Comparison of ENCODE assay signal across 12 cellular contexts in genomic region chr1:71787699-71788098, GRCh38.
A peak's percentile ranks its signal among the peaks of the same experiment; 100 is the strongest.
DNase-seq lines count a peak whose midpoint lies in the region; ATAC-seq and TF ChIP-seq lines count a peak whose summit lies in the region.
"Had no signal": no experiment of that assay in that cellular context is flagged by ENCODE, and none has a peak within 500 bp of the region (broad histone marks: within the 10 kb centered on the region; RNA-seq: fewer than 3 reads in every experiment).

No MANE protein-coding gene starts in this region.

- in situ Hi-C loops in G401 (cut with HindIII; ENCODE audit: low sequenced_read_pairs): no loop called here
- in situ Hi-C loops in astrocyte of the spinal cord (cut with HindIII; ENCODE audit: low sequenced_read_pairs): no loop called here

- no peak overlapping the region for H3K4me2 ChIP-seq in SK-N-SH
- H3K4me2 ChIP-seq: GM23338 had no signal

- POLR2A ChIA-PET in SK-N-SH (lab: Yijun Ruan, JAX): no interaction called here

- H3K27me3 ChIP-seq in SK-N-SH (ENCODE audit: insufficient read depth): no peaks in the 10 kb centered on the region

- peak; percentile 22 for DNase-seq in G401 (ENCODE audit: low spot score)
- DNase-seq in SK-N-SH: peak; percentile 4
- DNase-seq in astrocyte of the spinal cord (ENCODE audit: low read depth, low spot score): peak; percentile 22
- no peak for DNase-seq in activated CD4-positive, alpha-beta T cell treated with anti-CD3 and anti-CD28 coated beads for 4 hours
- DNase-seq in occipital lobe (lab: John Stamatoyannopoulos, UW): no peak
- no peak for DNase-seq in HuH-7.5 (ENCODE audit: low spot score)
- DNase-seq: Caco-2; CD8-positive, alpha-beta memory T cell; H9 had no signal

- no peak for TF ChIP-seq CTCF in SK-N-SH (IDR thresholded peaks at IDR 0.05)
- TF ChIP-seq CTCF in astrocyte of the spinal cord (IDR thresholded peaks at IDR 0.05; ENCODE audit: low read depth, low read length): no peak

- H3K4me3 ChIP-seq in SK-N-SH (ENCODE audit: low read depth in 2 of 2, low read length in 1 of 2) (no peak overlapping the region), astrocyte of the spinal cord (ENCODE audit: low read depth, low read length) (no peak overlapping the region)
- H3K4me3 ChIP-seq: GM23338 had no signal

- no peak overlapping the region for H3K9ac ChIP-seq in SK-N-SH

- H3F3A ChIP-seq in SK-N-SH (replicated peaks; ENCODE audit: insufficient read depth): no peaks in the 10 kb centered on the region

- 6% methylated on average over 1 of the region's 1 CpG for WGBS in SK-N-SH (ENCODE audit: low lambda C conversion rate)

- TF ChIP-seq RAD21 in SK-N-SH (IDR thresholded peaks at IDR 0.05; ENCODE audit: low read length): no peak

- ATAC-seq in GM18502 (IDR thresholded peaks at IDR 0.05; ENCODE audit: poor library complexity, unreplicated experiment): no peak
- ATAC-seq: GM23338, HepG2 had no signal

- no peak overlapping the region for H2AFZ ChIP-seq in SK-N-SH (ENCODE audit: low read depth)
- H2AFZ ChIP-seq: GM23338 had no signal

- peak overlapping the region in 1 of 2 experiments; percentile 74; a peak in 2 of 4 replicates for H3K27ac ChIP-seq in SK-N-SH (ENCODE audit: low read depth in 2 of 2, low read length in 1 of 2)

- no peaks in the 10 kb centered on the region for H4K20me1 ChIP-seq in SK-N-SH (ENCODE audit: insufficient read depth)

- H3K9me3 ChIP-seq in SK-N-SH: no peaks in the 10 kb centered on the region
- H3K9me3 ChIP-seq: Caco-2 had no signal

- peaks cover 0 to 9% of the 10 kb centered on the region in 2 experiments; a peak in 2 of 4 replicates for H3K4me1 ChIP-seq in SK-N-SH (ENCODE audit: control insufficient read depth in 1 of 2, insufficient read depth in 2 of 2, low read depth in 1 of 2, low read length in 1 of 2)
- H3K4me1 ChIP-seq: Caco-2 had no signal

- no peaks in the 10 kb centered on the region for H3K9me2 ChIP-seq in SK-N-SH

- no peaks in the 10 kb centered on the region for H3K79me2 ChIP-seq in SK-N-SH (ENCODE audit: insufficient read depth)

- CTCF ChIA-PET in SK-N-SH (lab: Yijun Ruan, JAX): interaction anchor here (0.7 kb wide), 1 partner anchor 70 kb away, joined by 3 read pairs; no protein-coding TSS in a partner anchor

- H3K36me3 ChIP-seq in SK-N-SH (replicated peaks in 1 of 2; ENCODE audit: control insufficient read depth in 1 of 2, insufficient read depth in 2 of 2, low read length in 1 of 2): no peaks in the 10 kb centered on the region

- TF ChIP-seq EP300 in SK-N-SH (IDR thresholded peaks at IDR 0.05; ENCODE audit: borderline replicate concordance in 1 of 2, low read depth in 1 of 2, low read length in 1 of 2): no peak

TF ChIP-seq in SK-N-SH, 30 proteins besides CTCF, POLR2A, EP300 and RAD21:
- TF ChIP-seq FOXJ3 (CRISPR knock-in tag; IDR thresholded peaks at IDR 0.05) (no peak), CHD2 (IDR thresholded peaks at IDR 0.05; ENCODE audit: low read length, partially characterized antibody) (no peak), IRF3 (IDR thresholded peaks at IDR 0.05; ENCODE audit: low read depth, low read length) (no peak), RFX5 (IDR thresholded peaks at IDR 0.05; ENCODE audit: low read length) (no peak), NFIC (IDR thresholded peaks at IDR 0.05; ENCODE audit: borderline replicate concordance) (no peak), MEF2A (IDR thresholded peaks at IDR 0.05; ENCODE audit: borderline replicate concordance, low read depth) (no peak), RCOR1 (IDR thresholded peaks at IDR 0.05; ENCODE audit: low read length) (no peak), GABPA (IDR thresholded peaks at IDR 0.05; ENCODE audit: low read depth) (no peak), MXI1 (IDR thresholded peaks at IDR 0.05; ENCODE audit: low read depth, low read length) (no peak; the same call in 1 of the 2 replicates), TCF12 (IDR thresholded peaks at IDR 0.05) (no peak), ELF1 (IDR thresholded peaks at IDR 0.05) (no peak), USF2 (IDR thresholded peaks at IDR 0.05; ENCODE audit: borderline replicate concordance, low read depth, low read length) (no peak), GATA2 (CRISPR knock-in tag; IDR thresholded peaks at IDR 0.05) (no peak)
TF ChIP-seq in SK-N-SH: peak in this region for 0.

Comparison
In these comparisons a context has a peak if more than half of its experiments do, and no peak if none do; other contexts are left out.
1. DNase-seq: peak in G401 (single experiment), SK-N-SH (single experiment) and astrocyte of the spinal cord (single experiment); none in activated CD4-positive, alpha-beta T cell treated with anti-CD3 and anti-CD28 coated beads for 4 hours (0 of 2), occipital lobe (single experiment) and HuH-7.5 (single experiment).